Comparison of ENCODE assay signal across 1 cellular context in the genomic region with DNA sequence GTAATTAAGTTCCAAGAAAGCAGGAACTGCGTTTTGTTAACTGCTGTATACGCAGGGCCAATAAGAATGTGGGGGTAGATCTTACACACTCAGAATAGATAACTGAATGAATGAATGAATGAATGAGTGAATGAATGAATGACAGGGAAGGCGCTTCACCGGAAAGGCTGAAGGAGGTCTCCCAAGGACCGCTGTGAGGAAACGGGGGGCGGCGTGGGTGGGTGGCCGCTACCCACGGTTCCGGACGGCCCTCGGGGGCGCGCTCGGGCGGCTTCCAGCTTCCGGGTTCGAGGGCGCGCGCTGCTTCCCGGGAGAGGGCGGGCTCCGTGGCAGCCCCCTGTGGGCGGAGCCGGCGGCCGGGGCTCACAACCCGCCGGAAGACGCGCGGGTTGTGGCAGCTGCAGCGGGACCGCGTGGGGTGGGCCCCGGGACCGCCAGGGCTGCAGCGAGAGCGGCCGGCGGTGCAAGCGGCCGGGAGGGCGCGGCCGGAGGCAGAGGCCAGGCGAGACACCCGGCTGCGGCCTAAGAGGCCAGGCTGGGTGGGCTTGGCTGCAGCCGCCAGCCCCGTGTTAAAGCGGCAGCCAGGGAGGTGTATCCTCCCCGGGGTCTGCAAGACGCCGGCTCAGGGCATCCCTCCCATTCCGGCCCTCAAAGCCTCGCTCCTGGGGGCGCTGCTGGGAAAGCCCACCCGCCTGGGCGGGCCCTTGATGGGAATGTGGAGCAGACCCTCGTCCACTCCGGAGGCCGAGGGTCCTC.
TF ChIP-seq lines count a peak whose summit lies in the region.

TSS of gene ZFP69 (plus strand) at position 367 of the 756 bp plus-strand sequence. CDS start 2,072 bp downstream, outside the sequence.

TF ChIP-seq in IMR-90, 13 proteins besides CTCF, POLR2A, EP300 and RAD21:
- TF ChIP-seq MAZ (IDR thresholded peaks at IDR 0.05; ENCODE audit: borderline replicate concordance, low read depth, low read length) (peak; percentile 25; the same call in 1 of the 2 replicates), MXI1 (IDR thresholded peaks at IDR 0.05; ENCODE audit: borderline replicate concordance, low read depth, low read length) (peak; percentile 65; the same call in 1 of the 2 replicates), RCOR1 (IDR thresholded peaks at IDR 0.05; ENCODE audit: insufficient replicate concordance, low read length) (no peak), BHLHE40 (IDR thresholded peaks at IDR 0.05; ENCODE audit: low read depth, low read length) (no peak)
